Comparison of ENCODE assay signal across 16 cellular contexts in the genomic region with DNA sequence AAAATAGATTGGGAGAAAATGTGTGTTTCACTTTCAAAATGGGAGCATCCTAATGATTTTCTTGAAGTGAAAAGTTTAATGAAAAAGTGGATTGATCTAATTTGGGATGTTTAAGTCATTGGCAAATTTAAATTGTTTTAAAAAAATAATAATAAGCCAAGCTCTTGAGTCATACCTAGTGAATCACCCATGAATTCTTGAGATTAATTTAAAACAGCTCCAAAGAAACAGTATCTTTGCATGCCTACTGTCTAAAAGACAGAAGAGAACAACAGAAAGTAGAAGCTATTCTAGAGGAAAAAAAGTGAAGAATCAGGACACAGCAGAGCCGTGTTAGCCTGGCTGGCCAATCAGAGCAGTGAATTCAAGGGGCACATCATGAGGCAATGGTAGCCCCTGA. TPM values are rescaled to one million over a fixed set of nuclear protein-coding genes. Genes with fewer than 3 reads are reported as not detected.
DNase-seq lines count a peak whose midpoint lies in the region; ATAC-seq and TF ChIP-seq lines count a peak whose summit lies in the region.
"Had no signal": no experiment of that assay in that cellular context is flagged by ENCODE, and none has a peak within 500 bp of the region (broad histone marks: within the 10 kb centered on the region; RNA-seq: fewer than 3 reads in every experiment).

No MANE protein-coding gene starts in this region.

- WGBS in SK-N-SH (ENCODE audit: low lambda C conversion rate): 11% methylated on average over 1 of the region's 1 CpG

- H3K4me1 Mint-ChIP-seq in GM23338: no peaks in the 10 kb centered on the region
- peaks cover 17% of the 10 kb centered on the region for H3K4me1 Mint-ChIP-seq in activated CD4-positive, alpha-beta T cell treated with anti-CD3 and anti-CD28 coated beads, Interleukin-2, amount 10 ng/mL, durations not matched to agents 7 days and 5 days

- H3K4me2 ChIP-seq in SK-N-SH: no peak overlapping the region
- H3K4me2 ChIP-seq in GM23338: no peak overlapping the region

- H3K4me1 ChIP-seq in SK-N-SH (ENCODE audit: control insufficient read depth in 1 of 2, insufficient read depth in 2 of 2, low read depth in 1 of 2, low read length in 1 of 2) (no peaks in the 10 kb centered on the region), GM23338 (ENCODE audit: insufficient read depth) (no peaks in the 10 kb centered on the region)
- H3K4me1 ChIP-seq: Caco-2, Peyer's patch had no signal

- H3F3A ChIP-seq in SK-N-SH (replicated peaks; ENCODE audit: insufficient read depth) (no peaks in the 10 kb centered on the region), GM23338 (replicated peaks; ENCODE audit: low read depth) (no peaks in the 10 kb centered on the region)

- H2AFZ ChIP-seq in SK-N-SH (ENCODE audit: low read depth): no peak overlapping the region
- H2AFZ ChIP-seq in GM23338: no peak overlapping the region

- no peaks in the 10 kb centered on the region for H3K9me2 ChIP-seq in SK-N-SH
- no peaks in the 10 kb centered on the region for H3K9me2 ChIP-seq in GM23338 (ENCODE audit: insufficient read depth)

- H3K4me3 Mint-ChIP-seq in GM23338: no peak overlapping the region
- H3K4me3 Mint-ChIP-seq in activated CD4-positive, alpha-beta T cell treated with anti-CD3 and anti-CD28 coated beads, Interleukin-2, amount 10 ng/mL, durations not matched to agents 7 days and 5 days: no peak overlapping the region

- H3K4me3 ChIP-seq in SK-N-SH (ENCODE audit: low read depth in 2 of 2, low read length in 1 of 2): no peak overlapping the region
- no peak overlapping the region for H3K4me3 ChIP-seq in GM23338
- H3K4me3 ChIP-seq: Peyer's patch had no signal

- DNase-seq in SK-N-SH (no peak), astrocyte of the hippocampus (ENCODE audit: low read depth, low spot score) (peak; percentile 9), iris pigment epithelial cell (ENCODE audit: low read depth) (peak; percentile 17), GM23338 (ENCODE audit: low spot score) (no peak)
- DNase-seq in activated CD4-positive, alpha-beta T cell treated with anti-CD3 and anti-CD28 coated beads, Interleukin-2, amount 50 U/mL, for 4 hours: no peak
- DNase-seq in activated CD4-positive, alpha-beta T cell treated with anti-CD3 and anti-CD28 coated beads, Interleukin-2, amount 10 ng/mL, durations not matched to agents 7 days and 5 days: no peak
- DNase-seq: Caco-2, NCI-H187 treated with DMSO at 0.1 percent for 48 hours, NCI-H2171, NCI-H510A, Peyer's patch, SHP77 had no signal

- TF ChIP-seq EP300 in SK-N-SH (IDR thresholded peaks at IDR 0.05; ENCODE audit: borderline replicate concordance in 1 of 2, low read depth in 1 of 2, low read length in 1 of 2): no peak

- no peak for TF ChIP-seq RAD21 in SK-N-SH (IDR thresholded peaks at IDR 0.05; ENCODE audit: low read length)

- CTCF ChIA-PET in SK-N-SH (lab: Yijun Ruan, JAX): interaction anchor here (0.9 to 1.9 kb wide), 2 partner anchors 8 to 23 kb away, joined by 3 to 13 read pairs; partner anchors contain the start of gene ACVR1C
- CTCF ChIA-PET in activated CD4-positive, alpha-beta T cell treated with anti-CD3 and anti-CD28 coated beads, Interleukin-2, amount 10 ng/mL, durations not matched to agents 7 days and 5 days (lab: Charles Lee): no interaction called here

- H3K27me3 ChIP-seq in SK-N-SH (ENCODE audit: insufficient read depth) (peaks cover 9% of the 10 kb centered on the region; the same call in 1 of the 2 replicates), GM23338 (ENCODE audit: insufficient read depth) (peaks cover 23% of the 10 kb centered on the region)
- H3K27me3 ChIP-seq: Peyer's patch had no signal

- H3K36me3 Mint-ChIP-seq in GM23338 (ENCODE audit: low read depth): no peaks in the 10 kb centered on the region
- peaks cover 5% of the 10 kb centered on the region for H3K36me3 Mint-ChIP-seq in activated CD4-positive, alpha-beta T cell treated with anti-CD3 and anti-CD28 coated beads, Interleukin-2, amount 10 ng/mL, durations not matched to agents 7 days and 5 days (ENCODE audit: low read depth)

- POLR2A ChIA-PET in SK-N-SH (lab: Yijun Ruan, JAX): no interaction called here
- POLR2A ChIA-PET in activated CD4-positive, alpha-beta T cell treated with anti-CD3 and anti-CD28 coated beads, Interleukin-2, amount 10 ng/mL, durations not matched to agents 7 days and 5 days (lab: Charles Lee): no interaction called here

- H4K20me1 ChIP-seq in SK-N-SH (ENCODE audit: insufficient read depth): no peaks in the 10 kb centered on the region
- no peaks in the 10 kb centered on the region for H4K20me1 ChIP-seq in GM23338 (replicated peaks; ENCODE audit: insufficient read depth)

- no peaks in the 10 kb centered on the region for H3K9me3 Mint-ChIP-seq in GM23338
- H3K9me3 Mint-ChIP-seq in activated CD4-positive, alpha-beta T cell treated with anti-CD3 and anti-CD28 coated beads, Interleukin-2, amount 10 ng/mL, durations not matched to agents 7 days and 5 days: peaks cover 13% of the 10 kb centered on the region

- H3K36me3 ChIP-seq in SK-N-SH (replicated peaks in 1 of 2; ENCODE audit: control insufficient read depth in 1 of 2, insufficient read depth in 2 of 2, low read length in 1 of 2) (no peaks in the 10 kb centered on the region), GM23338 (ENCODE audit: insufficient read depth) (no peaks in the 10 kb centered on the region)
- H3K36me3 ChIP-seq: Peyer's patch had no signal

- no peak for ATAC-seq in SK-N-SH treated with all-trans-retinoic acid at 6 μM for 48 hours
- no peak for ATAC-seq in GM23338
- ATAC-seq in GM21447 (IDR thresholded peaks at IDR 0.05; ENCODE audit: unreplicated experiment): no peak

- no peak overlapping the region for H3K9ac ChIP-seq in SK-N-SH

- no peaks in the 10 kb centered on the region for H3K9me3 ChIP-seq in SK-N-SH
- H3K9me3 ChIP-seq: Peyer's patch had no signal

- no peak overlapping the region for H3K27ac Mint-ChIP-seq in GM23338
- no peak overlapping the region for H3K27ac Mint-ChIP-seq in activated CD4-positive, alpha-beta T cell treated with anti-CD3 and anti-CD28 coated beads, Interleukin-2, amount 10 ng/mL, durations not matched to agents 7 days and 5 days

- H3K27me3 Mint-ChIP-seq in GM23338 (ENCODE audit: insufficient read depth, low read depth, poor library complexity): peaks cover 13% of the 10 kb centered on the region
- peaks cover 11% of the 10 kb centered on the region for H3K27me3 Mint-ChIP-seq in activated CD4-positive, alpha-beta T cell treated with anti-CD3 and anti-CD28 coated beads, Interleukin-2, amount 10 ng/mL, durations not matched to agents 7 days and 5 days

- no peak overlapping the region for H3K27ac ChIP-seq in SK-N-SH (ENCODE audit: low read depth in 2 of 2, low read length in 1 of 2)
- H3K27ac ChIP-seq in GM23338 (ENCODE audit: low read depth): no peak overlapping the region
- H3K27ac ChIP-seq: 22Rv1, HL-60, Peyer's patch had no signal

- no peak for TF ChIP-seq CTCF in SK-N-SH (IDR thresholded peaks at IDR 0.05)
- TF ChIP-seq CTCF in GM23338 (conservative IDR thresholded peaks at IDR 0.05; ENCODE audit: low read depth in 2 of 2): no peak

- H3K79me2 ChIP-seq in SK-N-SH (ENCODE audit: insufficient read depth) (no peaks in the 10 kb centered on the region), GM23338 (replicated peaks; ENCODE audit: insufficient read depth) (no peaks in the 10 kb centered on the region)

TF ChIP-seq in SK-N-SH, 30 proteins besides CTCF, POLR2A, EP300 and RAD21:
- TF ChIP-seq TCF12 (IDR thresholded peaks at IDR 0.05): peak; percentile 44; the same call in 1 of the 2 replicates
- TF ChIP-seq FOSL2 (IDR thresholded peaks at IDR 0.05; ENCODE audit: borderline replicate concordance, low read depth): peak; percentile 19; the same call in 1 of the 2 replicates
- no peak for TF ChIP-seq RFX5 (IDR thresholded peaks at IDR 0.05; ENCODE audit: low read length)

TF ChIP-seq in SK-N-SH treated with all-trans-retinoic acid at 6 μM for 48 hours, 23 proteins besides CTCF, POLR2A, EP300 and RAD21:
- no peak for TF ChIP-seq TCF4 (CRISPR knock-in tag; IDR thresholded peaks at IDR 0.05; ENCODE audit: borderline replicate concordance)
- no peak for TF ChIP-seq RARB (CRISPR knock-in tag; IDR thresholded peaks at IDR 0.05)
- no peak for TF ChIP-seq BACH2 (CRISPR knock-in tag; IDR thresholded peaks at IDR 0.05; ENCODE audit: borderline replicate concordance)
- TF ChIP-seq ZFP3 (CRISPR knock-in tag; IDR thresholded peaks at IDR 0.05): no peak

TF ChIP-seq in GM23338, 12 proteins besides CTCF, POLR2A, EP300 and RAD21 (continues in another document):
- TF ChIP-seq ETS1 (IDR thresholded peaks at IDR 0.05): no peak
- TF ChIP-seq JUNB (IDR thresholded peaks at IDR 0.05; ENCODE audit: unreplicated experiment): no peak
- TF ChIP-seq ZNF331 (CRISPR knock-in tag; IDR thresholded peaks at IDR 0.05; ENCODE audit: low read depth): no peak
- TF ChIP-seq EZH2 (IDR thresholded peaks at IDR 0.05; ENCODE audit: low read depth, unreplicated experiment): no peak
- no peak for TF ChIP-seq CREB1 (CRISPR knock-in tag; IDR thresholded peaks at IDR 0.05; ENCODE audit: low read depth)
- no peak for TF ChIP-seq POLR2AphosphoS5 (IDR thresholded peaks at IDR 0.05; ENCODE audit: low read depth)

RNA-seq across cellular contexts. Expression of gene ACVR1C, which starts 7.7 kb away (rescaled TPM):
- polyA plus RNA-seq in SK-N-SH (2012; rRNA removed) (0.03 TPM in 1 of 2 replicates, not detected in the other), GM23338 (2016; fragmentation: Nextera tagmentation; extraction: Ambion mirVana) (0.45 and 0.61 TPM in 2 replicates)
- 0.01 TPM in 2 replicates for polyA plus RNA-seq in SK-N-SH (2012; cell fraction: cytosol; rRNA removed)
- 0.01 and 0.04 TPM in 2 replicates for polyA plus RNA-seq in SK-N-SH (2012; cell fraction: nucleus; rRNA removed)
- total RNA-seq in GM23338 (2014; rRNA removed; shearing (Covaris generic)): 0.94 and 1.1 TPM in 2 replicates
- total RNA-seq in activated CD4-positive, alpha-beta T cell treated with anti-CD3 and anti-CD28 coated beads, Interleukin-2, amount 10 ng/mL, durations not matched to agents 7 days and 5 days: 1 to 10 TPM; 2.2 to 2.5 TPM

Comparison
In these comparisons a context has a peak if more than half of its experiments do, and no peak if none do; other contexts are left out.
1. DNase-seq: peak in astrocyte of the hippocampus (single experiment) and iris pigment epithelial cell (single experiment); none in SK-N-SH (single experiment), activated CD4-positive, alpha-beta T cell treated with anti-CD3 and anti-CD28 coated beads, Interleukin-2, amount 50 U/mL, for 4 hours (0 of 2), GM23338 (single experiment) and activated CD4-positive, alpha-beta T cell treated with anti-CD3 and anti-CD28 coated beads, Interleukin-2, amount 10 ng/mL, durations not matched to agents 7 days and 5 days (single experiment).